ENCODE assay signal across 8 cellular contexts in genomic region chr1:156146006-156146748, GRCh38. TPM values are rescaled to one million over a fixed set of nuclear protein-coding genes. Genes with fewer than 3 reads are reported as not detected.
DNase-seq lines count a peak whose midpoint lies in the region; ATAC-seq, FAIRE-seq and TF ChIP-seq lines count a peak whose summit lies in the region.

No MANE protein-coding gene starts in this region.

- ATAC-seq in A549 (peak; percentile 35 to 39), HG03025 (IDR thresholded peaks at IDR 0.05; ENCODE audit: low FRiP score, unreplicated experiment) (no peak)

- no peak overlapping the region for H3K4me3 ChIP-seq in A549
- H3K4me3 ChIP-seq in SJCRH30 = peak overlapping the region; percentile 26
- no peak overlapping the region for H3K4me3 ChIP-seq in brain microvascular endothelial cell (ENCODE audit: low read depth, low read length)
- H3K4me3 ChIP-seq in skin epidermis = no peak overlapping the region

- peak; percentile 76 to 85 for DNase-seq in A549 (ENCODE audit: low read depth in 1 of 2, low spot score in 1 of 2)
- peak; percentile 73 for DNase-seq in NCI-H1105 (lab: John Stamatoyannopoulos, UW)
- DNase-seq in SJCRH30 = peak; percentile 92 to 93
- peak; percentile 92 for DNase-seq in brain microvascular endothelial cell
- DNase-seq in immature natural killer cell = peak; percentile 41 to 61 (median 52)

- H3K27me3 ChIP-seq in SJCRH30 = peaks cover 4% of the 10 kb centered on the region; the same call in 1 of the 2 replicates
- H3K27me3 ChIP-seq in brain microvascular endothelial cell (replicated peaks) = peaks cover 8% of the 10 kb centered on the region

- H3K9me3 ChIP-seq in A549 (no peaks in the 10 kb centered on the region), SJCRH30 (replicated peaks) (no peaks in the 10 kb centered on the region)

- TF ChIP-seq CTCF in A549 (IDR thresholded peaks at IDR 0.05) = peak; percentile 76
- TF ChIP-seq CTCF in GM12872 (IDR thresholded peaks at IDR 0.05; ENCODE audit: insufficient read depth, low read depth, low read length) = peak; percentile 78
- TF ChIP-seq CTCF in brain microvascular endothelial cell (IDR thresholded peaks at IDR 0.05; ENCODE audit: low read depth, low read length, missing control alignments) = peak; percentile 73

- H3K4me3 Mint-ChIP-seq in immature natural killer cell = peak overlapping the region in 4 of 5 donors; percentile 45 to 68 (median 53)

- H3K27me3 Mint-ChIP-seq in immature natural killer cell (ENCODE audit: low read depth in 3 of 3) = peaks cover 4 to 8% (median 4%) of the 10 kb centered on the region in 3 donors

- H3K36me3 ChIP-seq in SJCRH30 (no peaks in the 10 kb centered on the region), brain microvascular endothelial cell (replicated peaks) (peaks cover 2% of the 10 kb centered on the region)

- in situ Hi-C loops in brain microvascular endothelial cell (cut with HindIII; ENCODE audit: low pct_ligation_motif_present, low sequenced_read_pairs) = no loop called here

- POLR2A ChIA-PET in A549 (lab: Yijun Ruan, JAX) = interaction anchor here (0.6 to 1.6 kb wide), 2 partner anchors 67 kb away, joined by 4 to 6 read pairs; partner anchors contain the start of gene PMF1

- H3K36me3 Mint-ChIP-seq in immature natural killer cell = no peaks in the 10 kb centered on the region

- no peaks in the 10 kb centered on the region for H3K9me3 Mint-ChIP-seq in immature natural killer cell

- H3K27ac ChIP-seq in A549 = peak overlapping the region; percentile 34 to 72
- no peak overlapping the region for H3K27ac ChIP-seq in SJCRH30
- H3K27ac ChIP-seq in brain microvascular endothelial cell = no peak overlapping the region
- H3K27ac ChIP-seq in skin epidermis = peak overlapping the region in 14 of 21 experiments; percentile 3 to 73 (median 46)

- CTCF ChIA-PET in A549 (lab: Yijun Ruan, JAX) = interaction anchor here (0.6 to 54.8 kb wide), 30 partner anchors 9 to 299 kb away, joined by 3 to 2239 read pairs (median 4); partner anchors contain the start of genes BGLAP, MEX3A and SLC25A44

- 21% methylated on average over 13 of the region's 13 CpGs for WGBS in A549 (ENCODE audit: missing lambda C conversion rate)

- TF ChIP-seq POLR2A in A549 (IDR thresholded peaks at IDR 0.05; ENCODE audit: low read length) = no peak

- H3K4me1 Mint-ChIP-seq in immature natural killer cell = peaks cover 9 to 14% of the 10 kb centered on the region in 2 donors

- peak overlapping the region; percentile 67 for H3K4me2 ChIP-seq in A549

- H3K4me1 ChIP-seq in A549 (peaks cover 20% of the 10 kb centered on the region), SJCRH30 (peaks cover 12% of the 10 kb centered on the region)

- peak; percentile 43 for FAIRE-seq in A549 (lab: Jason Lieb, UNC)

- H3K27ac Mint-ChIP-seq in immature natural killer cell = peak overlapping the region in 3 of 6 donors; percentile 45 to 75 (median 49)

- TF ChIP-seq EP300 in A549 (IDR thresholded peaks at IDR 0.05) = no peak

- TF ChIP-seq RAD21 in A549 (conservative IDR thresholded peaks at IDR 0.05 in 1 of 2, IDR thresholded peaks at IDR 0.05 in 1 of 2) = peak; percentile 90 to 91

TF ChIP-seq in A549, 52 proteins besides CTCF, POLR2A, EP300 and RAD21 (continues in another document):
- TF ChIP-seq FOXS1 (CRISPR knock-in tag; IDR thresholded peaks at IDR 0.05) (no peak), BHLHE40 (IDR thresholded peaks at IDR 0.05; ENCODE audit: low read depth, low read length) (0 out of 2 replicates have a peak, but pooled peaks have one; percentile 23), CBX2 (IDR thresholded peaks at IDR 0.05; ENCODE audit: borderline replicate concordance, low read depth) (no peak), JUNB (IDR thresholded peaks at IDR 0.05) (no peak), NR3C1 (IDR thresholded peaks at IDR 0.05) (no peak), FOSL2 (IDR thresholded peaks at IDR 0.05) (no peak), FOSL2 (CRISPR knock-in tag; IDR thresholded peaks at IDR 0.05) (no peak), MAFK (IDR thresholded peaks at IDR 0.05; ENCODE audit: partially characterized antibody) (no peak), HOXB5 (CRISPR knock-in tag; IDR thresholded peaks at IDR 0.05) (no peak), EHF (CRISPR knock-in tag; IDR thresholded peaks at IDR 0.05) (no peak), MYC (IDR thresholded peaks at IDR 0.05; ENCODE audit: borderline replicate concordance, low read length) (no peak), FOSB (CRISPR knock-in tag; IDR thresholded peaks at IDR 0.05) (peak; percentile 15), TP53 (CRISPR knock-in tag; IDR thresholded peaks at IDR 0.05) (no peak), POLR2AphosphoS2 (conservative IDR thresholded peaks at IDR 0.05; ENCODE audit: low read length) (no peak), USF2 (IDR thresholded peaks at IDR 0.05) (no peak), REST (IDR thresholded peaks at IDR 0.05) (no peak), RCOR1 (IDR thresholded peaks at IDR 0.05; ENCODE audit: low read depth, low read length) (no peak), HOXA7 (CRISPR knock-in tag; IDR thresholded peaks at IDR 0.05) (peak; percentile 84; the same call in 1 of the 2 replicates), GATA3 (IDR thresholded peaks at IDR 0.05; ENCODE audit: borderline replicate concordance) (no peak)
- TF ChIP-seq, protein P1, sequence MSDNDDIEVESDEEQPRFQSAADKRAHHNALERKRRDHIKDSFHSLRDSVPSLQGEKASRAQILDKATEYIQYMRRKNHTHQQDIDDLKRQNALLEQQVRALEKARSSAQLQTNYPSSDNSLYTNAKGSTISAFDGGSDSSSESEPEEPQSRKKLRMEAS (IDR thresholded peaks at IDR 0.05) = peak; percentile 43; the same call in 1 of the 2 replicates

RNA-seq across cellular contexts. Expression of gene SEMA4A, which starts 7.2 kb away (rescaled TPM):
- polyA plus RNA-seq in A549 (2011; rRNA removed) = 0.27 and 0.37 TPM in 2 replicates
- 0.06 and 0.07 TPM in 2 replicates for polyA plus RNA-seq in A549 (2012; cell fraction: cytosol; rRNA removed)
- 0.49 and 0.66 TPM in 2 replicates for polyA plus RNA-seq in A549 (2012; cell fraction: nucleus; rRNA removed)
- 0.04 to 0.09 TPM (median 0.07 TPM) in 3 replicates for polyA plus RNA-seq in A549 (2017; fragmentation: RNase III; extraction: RNeasy Plus Mini Kit Qiagen cat#74134 plus additional on column Dnase treatment)
- polyA minus RNA-seq in A549 (2011; rRNA and poly(A)+ RNA removed) = 0.58 and 0.78 TPM in 2 replicates
- total RNA-seq in SJCRH30 (2014; rRNA removed; shearing (Covaris generic)) = 1.2 and 2.1 TPM in 2 replicates
- 10 to 100 TPM in 1 of 3 donors, 1 to 10 TPM in 2; 2.5 to 12.4 (median 3.2) TPM for polyA plus RNA-seq in immature natural killer cell

RNA-seq across cellular contexts. Expression of gene LMNA, which starts 31.7 kb away (rescaled TPM):
- 155 and 214 TPM in 2 replicates for polyA plus RNA-seq in A549 (2011; rRNA removed)
- 353 and 498 TPM in 2 replicates for polyA plus RNA-seq in A549 (2012; cell fraction: cytosol; rRNA removed)
- polyA plus RNA-seq in A549 (2012; cell fraction: nucleus; rRNA removed) = 1,197 and 1,289 TPM in 2 replicates
- 286 to 310 TPM (median 288 TPM) in 3 replicates for polyA plus RNA-seq in A549 (2017; fragmentation: RNase III; extraction: RNeasy Plus Mini Kit Qiagen cat#74134 plus additional on column Dnase treatment)
- 151 and 242 TPM in 2 replicates for polyA minus RNA-seq in A549 (2011; rRNA and poly(A)+ RNA removed)
- 113 and 114 TPM in 2 replicates for total RNA-seq in SJCRH30 (2014; rRNA removed; shearing (Covaris generic))
- polyA plus RNA-seq in immature natural killer cell = 10 to 100 TPM in 2 of 3 donors, 1 to 10 TPM in 1; 4.4 to 14.0 (median 10.3) TPM

RNA-seq across cellular contexts. Expression of gene SLC25A44, which starts 47.7 kb away (rescaled TPM):
- polyA plus RNA-seq in A549 (2011; rRNA removed) (30.7 and 38.8 TPM in 2 replicates), A549 (2017; fragmentation: RNase III; extraction: RNeasy Plus Mini Kit Qiagen cat#74134 plus additional on column Dnase treatment) (22.7 to 25.1 TPM (median 23.1 TPM) in 3 replicates), immature natural killer cell (10 to 100 TPM in 2 of 3 donors, 1 to 10 TPM in 1; 5.5 to 21.5 (median 12.1) TPM)
- polyA plus RNA-seq in A549 (2012; cell fraction: cytosol; rRNA removed) = 19.9 and 24.4 TPM in 2 replicates
- polyA plus RNA-seq in A549 (2012; cell fraction: nucleus; rRNA removed) = 11.8 and 17.0 TPM in 2 replicates
- polyA minus RNA-seq in A549 (2011; rRNA and poly(A)+ RNA removed) = 34.0 and 47.4 TPM in 2 replicates
- 12.3 and 12.9 TPM in 2 replicates for total RNA-seq in SJCRH30 (2014; rRNA removed; shearing (Covaris generic))

Comparison
In these comparisons a context has a peak if more than half of its experiments do, and no peak if none do; other contexts are left out.
1. H3K27ac ChIP-seq: peak in A549 (2 of 2) and skin epidermis (14 of 21); none in SJCRH30 (single experiment) and brain microvascular endothelial cell (single experiment).
2. RNA of gene LMNA, which starts 31.7 kb away (polyA plus RNA-seq): 155 to 1,289 TPM in A549; 4.4 to 14.0 TPM in immature natural killer cell; every median in the first group is over 10 times any median in the second.
3. Peak in every context shown above with its lines, with median percentiles within 50 percentile points of each other: DNase-seq and CTCF ChIP-seq.